24 cellular contexts compared by ENCODE assay signal in genomic region chr4:66524778-66525177, GRCh38.
"Had no signal": no experiment of that assay in that cellular context is flagged by ENCODE, and none has a peak within 500 bp of the region (broad histone marks: within the 10 kb centered on the region; RNA-seq: fewer than 3 reads in every experiment).

No MANE protein-coding gene starts in this region.

- DNase-seq: naive thymus-derived CD8-positive, alpha-beta T cell; nephron progenitor cell; nucleus accumbens; ovary; posterior cingulate gyrus; psoas muscle; right cardiac atrium; right lobe of liver; sigmoid colon; small intestine; stimulated activated CD4-positive, alpha-beta T cell treated with anti-CD3 and anti-CD28 coated beads, Interleukin-15, amount 100 ng/mL, for 24 hours; stimulated activated CD4-positive, alpha-beta T cell treated with anti-CD3 and anti-CD28 coated beads, Interleukin-2, amount 100 ng/mL, for 24 hours; stimulated activated CD4-positive, alpha-beta T cell treated with anti-CD3 and anti-CD28 coated beads, Interleukin-2, amount 100 ng/mL, for 48 hours; stimulated activated CD4-positive, alpha-beta T cell treated with anti-CD3 and anti-CD28 coated beads, Interleukin-4, amount 100 ng/mL, for 24 hours; stimulated activated naive B cell treated with anti-CD40 and anti-IgM and Interleukin-4, amounts not matched to agents 10 μg/mL and 1 μg/mL and 100 μg/mL, for 72 hours; stimulated activated naive CD8-positive, alpha-beta T cell treated with anti-CD3 and anti-CD28 coated beads, Interleukin-15, amount 100 ng/mL, for 72 hours; stimulated activated naive CD8-positive, alpha-beta T cell treated with anti-CD3 and anti-CD28 coated beads, Interleukin-15, Interleukin-2, amounts not matched to agents 100 U/mL and 50 U/mL, for 24 hours; substantia nigra; testis; tibial artery; transverse colon; upper lobe of right lung; uterus had no signal

- H3K4me3 ChIP-seq: ovary, psoas muscle, right lobe of liver, sigmoid colon, suprapubic skin, testis, tibial artery, transverse colon, upper lobe of right lung, uterus had no signal
